ENCODE assay signal across 1 cellular context in genomic region chr12:54051916-54052744, GRCh38.
TF ChIP-seq lines count a peak whose summit lies in the region.

No MANE protein-coding gene starts in this region.

TF ChIP-seq in GM12878, 131 proteins besides CTCF, POLR2A, EP300 and RAD21:
- TF ChIP-seq CREM (IDR thresholded peaks at IDR 0.05; ENCODE audit: low read depth): no peak
- TF ChIP-seq, protein P1, sequence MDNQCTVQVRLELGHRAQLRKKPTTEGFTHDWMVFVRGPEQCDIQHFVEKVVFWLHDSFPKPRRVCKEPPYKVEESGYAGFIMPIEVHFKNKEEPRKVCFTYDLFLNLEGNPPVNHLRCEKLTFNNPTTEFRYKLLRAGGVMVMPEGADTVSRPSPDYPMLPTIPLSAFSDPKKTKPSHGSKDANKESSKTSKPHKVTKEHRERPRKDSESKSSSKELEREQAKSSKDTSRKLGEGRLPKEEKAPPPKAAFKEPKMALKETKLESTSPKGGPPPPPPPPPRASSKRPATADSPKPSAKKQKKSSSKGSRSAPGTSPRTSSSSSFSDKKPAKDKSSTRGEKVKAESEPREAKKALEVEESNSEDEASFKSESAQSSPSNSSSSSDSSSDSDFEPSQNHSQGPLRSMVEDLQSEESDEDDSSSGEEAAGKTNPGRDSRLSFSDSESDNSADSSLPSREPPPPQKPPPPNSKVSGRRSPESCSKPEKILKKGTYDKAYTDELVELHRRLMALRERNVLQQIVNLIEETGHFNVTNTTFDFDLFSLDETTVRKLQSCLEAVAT (IDR thresholded peaks at IDR 0.05): 0 out of 2 replicates have a peak, but pooled peaks have one; percentile 27
TF ChIP-seq in GM12878: peak in this region for 1.
